8 cellular contexts compared by ENCODE assay signal in genomic region chr17:1485748-1486376, GRCh38. TPM values are rescaled to one million over a fixed set of nuclear protein-coding genes. Genes with fewer than 3 reads are reported as not detected.
DNase-seq lines count a peak whose midpoint lies in the region; TF ChIP-seq lines count a peak whose summit lies in the region.

No MANE protein-coding gene starts in this region.

- H3K27ac ChIP-seq in MM.1S (ENCODE audit: low read length) (no peak overlapping the region), epithelial cell of prostate (peak overlapping the region; percentile 84), thymus (ENCODE audit: low read depth) (peak overlapping the region; percentile 71)

- peak overlapping the region; percentile 70 for H3K9ac ChIP-seq in MM.1S (ENCODE audit: low read length)

- peaks cover 14% of the 10 kb centered on the region; the same call in 1 of the 2 replicates for H3K4me1 ChIP-seq in MM.1S (ENCODE audit: low read length)
- peaks cover 13% of the 10 kb centered on the region for H3K4me1 ChIP-seq in thymus (ENCODE audit: control insufficient read depth, insufficient read depth, low read length)

- H3K27me3 ChIP-seq in MM.1S (replicated peaks; ENCODE audit: insufficient read depth, low read length) = no peaks in the 10 kb centered on the region
- peaks cover 15% of the 10 kb centered on the region for H3K27me3 ChIP-seq in thymus (ENCODE audit: control insufficient read depth, insufficient read depth)

- 0 out of 2 replicates have a peak, but pooled peaks cover 3% of the 10 kb centered on the region for H3F3A ChIP-seq in MM.1S (ENCODE audit: insufficient read depth, low read length)

- peak overlapping the region; percentile 66; the same call in 1 of the 2 replicates for H3K4me2 ChIP-seq in MM.1S (ENCODE audit: low read depth, low read length)

- peaks cover 13% of the 10 kb centered on the region for H3K79me2 ChIP-seq in MM.1S (ENCODE audit: low read length)

- H3K9me2 ChIP-seq in MM.1S (replicated peaks; ENCODE audit: insufficient read depth, low read length) = no peaks in the 10 kb centered on the region

- no peak for TF ChIP-seq CTCF in MM.1S (IDR thresholded peaks at IDR 0.05; ENCODE audit: low read length)

- H3K36me3 ChIP-seq in MM.1S (replicated peaks; ENCODE audit: insufficient read depth, low read length) (no peaks in the 10 kb centered on the region), thymus (ENCODE audit: control insufficient read depth, insufficient read depth) (no peaks in the 10 kb centered on the region)

- DNase-seq in NCI-H2227 (lab: John Stamatoyannopoulos, UW; ENCODE audit: unreplicated experiment) = peak; percentile 54
- DNase-seq in NCI-H2227 treated with DMSO at 0.1 percent for 48 hours (lab: John Stamatoyannopoulos, UW) = no peak
- peak; percentile 30 for DNase-seq in MM.1S
- peak; percentile 84 for DNase-seq in activated CD8-positive, alpha-beta memory T cell treated with anti-CD3 and anti-CD28 coated beads, Interleukin-2, amount 50 U/mL, for 48 hours
- no peak for DNase-seq in epithelial cell of prostate (ENCODE audit: low read depth, low spot score)
- peak; percentile 75 for DNase-seq in myocyte (ENCODE audit: low read depth)
- no peak for DNase-seq in MV-4-11 (lab: John Stamatoyannopoulos, UW)

- H2AFZ ChIP-seq in MM.1S (ENCODE audit: low read length) = peak overlapping the region; percentile 86

- 2% methylated on average over 80 of the region's 80 CpGs for WGBS in thymus

- H4K20me1 ChIP-seq in MM.1S (ENCODE audit: insufficient read depth, low read length) = no peaks in the 10 kb centered on the region

- H3K9me3 ChIP-seq in MM.1S (replicated peaks; ENCODE audit: insufficient read depth, low read length) = no peaks in the 10 kb centered on the region
- no peaks in the 10 kb centered on the region for H3K9me3 ChIP-seq in thymus (ENCODE audit: control insufficient read depth)

- peak overlapping the region; percentile 64 for H3K4me3 ChIP-seq in MM.1S (ENCODE audit: low read length)
- H3K4me3 ChIP-seq in thymus (ENCODE audit: low read length) = peak overlapping the region; percentile 75

RNA-seq across cellular contexts. Expression of gene MYO1C, which starts 6.6 kb away (rescaled TPM):
- total RNA-seq in myocyte = 122 and 125 TPM in 2 replicates
- polyA plus RNA-seq in myocyte (2012) = 220 TPM
- polyA plus RNA-seq in thymus = 24.8 TPM

RNA-seq across cellular contexts. Expression of gene CRK, which starts 29.8 kb away (rescaled TPM):
- total RNA-seq in myocyte = 47.6 and 51.9 TPM in 2 replicates
- 39.9 TPM for polyA plus RNA-seq in myocyte (2012)
- polyA plus RNA-seq in thymus = 26.6 TPM

RNA-seq across cellular contexts. Expression of gene INPP5K, which starts 30.6 kb away (rescaled TPM):
- 47.2 and 71.4 TPM in 2 replicates for total RNA-seq in myocyte
- polyA plus RNA-seq in myocyte (2012) = 57.7 TPM
- 46.7 TPM for polyA plus RNA-seq in thymus

Comparison
In these comparisons a context has a peak if more than half of its experiments do, and no peak if none do; other contexts are left out.
1. DNase-seq: peak in NCI-H2227 (single experiment), MM.1S (single experiment), activated CD8-positive, alpha-beta memory T cell treated with anti-CD3 and anti-CD28 coated beads, Interleukin-2, amount 50 U/mL, for 48 hours (single experiment) and myocyte (single experiment); none in NCI-H2227 treated with DMSO at 0.1 percent for 48 hours (single experiment), epithelial cell of prostate (single experiment) and MV-4-11 (single experiment).